7 cellular contexts compared by ENCODE assay signal in genomic region chrX:21972721-21973120, GRCh38. TPM values are rescaled to one million over a fixed set of nuclear protein-coding genes. Genes with fewer than 3 reads are reported as not detected.
DNase-seq lines count a peak whose midpoint lies in the region; ATAC-seq and TF ChIP-seq lines count a peak whose summit lies in the region.

No MANE protein-coding gene starts in this region.

- TF ChIP-seq CTCF in fibroblast of pulmonary artery (IDR thresholded peaks at IDR 0.05; ENCODE audit: low read length, missing control alignments), result peak; percentile 22
- TF ChIP-seq CTCF in nephron progenitor cell (IDR thresholded peaks at IDR 0.05), result no peak

- H3K27ac Mint-ChIP-seq in activated CD4-positive, alpha-beta T cell treated with anti-CD3 and anti-CD28 coated beads, Interleukin-2, amount 10 ng/mL, durations not matched to agents 7 days and 5 days, result peak overlapping the region; percentile 94
- no peak overlapping the region for H3K27ac Mint-ChIP-seq in nephron progenitor cell

- POLR2A ChIA-PET in HEK293T (lab: Yijun Ruan, JAX), result interaction anchor here (0.6 kb wide), 1 partner anchor 94 kb away, joined by 3 read pairs; no protein-coding TSS in a partner anchor
- POLR2A ChIA-PET in activated CD4-positive, alpha-beta T cell treated with anti-CD3 and anti-CD28 coated beads, Interleukin-2, amount 10 ng/mL, durations not matched to agents 7 days and 5 days (lab: Charles Lee), result no interaction called here

- H3K4me1 Mint-ChIP-seq in activated CD4-positive, alpha-beta T cell treated with anti-CD3 and anti-CD28 coated beads, Interleukin-2, amount 10 ng/mL, durations not matched to agents 7 days and 5 days, result peaks cover 41% of the 10 kb centered on the region
- peaks cover 5% of the 10 kb centered on the region for H3K4me1 Mint-ChIP-seq in nephron progenitor cell

- peaks cover 25% of the 10 kb centered on the region for H3K36me3 Mint-ChIP-seq in activated CD4-positive, alpha-beta T cell treated with anti-CD3 and anti-CD28 coated beads, Interleukin-2, amount 10 ng/mL, durations not matched to agents 7 days and 5 days (ENCODE audit: low read depth)
- peaks cover 75% of the 10 kb centered on the region for H3K36me3 Mint-ChIP-seq in nephron progenitor cell (ENCODE audit: low read depth)

- H3K4me3 Mint-ChIP-seq in activated CD4-positive, alpha-beta T cell treated with anti-CD3 and anti-CD28 coated beads, Interleukin-2, amount 10 ng/mL, durations not matched to agents 7 days and 5 days, result peak overlapping the region; percentile 34
- H3K4me3 Mint-ChIP-seq in nephron progenitor cell, result no peak overlapping the region

- H3K4me3 ChIP-seq in fibroblast of pulmonary artery (replicated peaks; ENCODE audit: low read depth, low read length), result no peak overlapping the region

- H3K27me3 Mint-ChIP-seq in activated CD4-positive, alpha-beta T cell treated with anti-CD3 and anti-CD28 coated beads, Interleukin-2, amount 10 ng/mL, durations not matched to agents 7 days and 5 days, result no peaks in the 10 kb centered on the region
- no peaks in the 10 kb centered on the region for H3K27me3 Mint-ChIP-seq in nephron progenitor cell (ENCODE audit: low read depth, poor library complexity)

- ATAC-seq in HG03571 (IDR thresholded peaks at IDR 0.05; ENCODE audit: unreplicated experiment) (no peak), GM19452 (IDR thresholded peaks at IDR 0.05; ENCODE audit: unreplicated experiment) (no peak)

- H3K9me3 Mint-ChIP-seq in activated CD4-positive, alpha-beta T cell treated with anti-CD3 and anti-CD28 coated beads, Interleukin-2, amount 10 ng/mL, durations not matched to agents 7 days and 5 days, result no peaks in the 10 kb centered on the region
- H3K9me3 Mint-ChIP-seq in nephron progenitor cell, result no peaks in the 10 kb centered on the region

- DNase-seq in HEK293T (ENCODE audit: extremely low spot score), result no peak
- peak; percentile 51 for DNase-seq in activated CD4-positive, alpha-beta T cell treated with anti-CD3 and anti-CD28 coated beads, Interleukin-2, amount 10 ng/mL, durations not matched to agents 7 days and 5 days
- DNase-seq in fibroblast of pulmonary artery (ENCODE audit: low read depth), result peak; percentile 77
- DNase-seq in stimulated activated naive CD4-positive, alpha-beta T cell (lab: John Stamatoyannopoulos, UW), result peak; percentile 3 to 39 (median 20)
- DNase-seq in nephron progenitor cell, result no peak

- CTCF ChIA-PET in HEK293T (lab: Yijun Ruan, JAX), result interaction anchor here (0.6 kb wide), 2 partner anchors 244 to 1433 kb away, joined by 3 to 4 read pairs; no protein-coding TSS in a partner anchor
- CTCF ChIA-PET in activated CD4-positive, alpha-beta T cell treated with anti-CD3 and anti-CD28 coated beads, Interleukin-2, amount 10 ng/mL, durations not matched to agents 7 days and 5 days (lab: Charles Lee), result interaction anchor here (0.6 to 6.8 kb wide), 8 partner anchors 7 to 44 kb away, joined by 3 to 39 read pairs (median 4); no protein-coding TSS in a partner anchor

TF ChIP-seq in HEK293T, 16 proteins besides CTCF, POLR2A, EP300 and RAD21:
- peak; percentile 53 for TF ChIP-seq ZNF384 (IDR thresholded peaks at IDR 0.05)
- TF ChIP-seq PKNOX1 (IDR thresholded peaks at IDR 0.05), result no peak

RNA-seq across cellular contexts. Expression of gene SMS, which starts 32.2 kb away (rescaled TPM):
- 10 to 100 TPM; 55.4 to 60.8 TPM for total RNA-seq in activated CD4-positive, alpha-beta T cell treated with anti-CD3 and anti-CD28 coated beads, Interleukin-2, amount 10 ng/mL, durations not matched to agents 7 days and 5 days

RNA-seq across cellular contexts. Expression of gene PHEX, which starts 59.4 kb away (rescaled TPM):
- under 1 TPM; 0.07 to 0.08 TPM for total RNA-seq in activated CD4-positive, alpha-beta T cell treated with anti-CD3 and anti-CD28 coated beads, Interleukin-2, amount 10 ng/mL, durations not matched to agents 7 days and 5 days

Comparison
In these comparisons a context has a peak if more than half of its experiments do, and no peak if none do; other contexts are left out.
1. DNase-seq: peak in activated CD4-positive, alpha-beta T cell treated with anti-CD3 and anti-CD28 coated beads, Interleukin-2, amount 10 ng/mL, durations not matched to agents 7 days and 5 days (single experiment), fibroblast of pulmonary artery (single experiment) and stimulated activated naive CD4-positive, alpha-beta T cell (6 of 6); none in HEK293T (single experiment) and nephron progenitor cell (single experiment).